In the genomic region with DNA sequence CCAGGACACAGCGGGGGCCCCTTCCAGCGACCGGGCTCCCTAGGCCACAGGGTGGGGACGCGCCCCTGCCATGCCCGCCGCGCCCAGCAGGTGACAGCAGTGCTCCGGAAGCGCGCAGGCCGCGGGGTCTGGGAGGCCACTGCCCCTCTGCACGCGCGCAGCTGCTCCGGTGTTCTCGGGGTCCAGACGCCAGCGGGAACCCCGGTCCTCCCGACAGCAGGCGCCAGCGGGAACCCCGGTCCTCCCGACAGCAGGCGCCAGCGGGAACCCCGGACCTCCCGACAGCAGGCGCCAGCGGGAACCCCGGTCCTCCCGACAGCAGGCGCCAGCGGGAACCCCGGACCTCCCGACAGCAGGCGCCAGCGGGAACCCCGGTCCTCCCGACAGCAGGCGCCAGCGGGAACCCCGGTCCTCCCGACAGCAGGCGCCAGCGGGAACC, we compare ENCODE assay signal across 8 cellular contexts. TPM values are rescaled to one million over a fixed set of nuclear protein-coding genes. Genes with fewer than 3 reads are reported as not detected.
DNase-seq lines count a peak whose midpoint lies in the region; ATAC-seq and FAIRE-seq lines count a peak whose summit lies in the region.
"Not testable (repeated sequence)": the region's sequence is repeated elsewhere in the genome, so short reads cannot be mapped to it uniquely, and the experiment has no call there.

No MANE protein-coding gene starts in this region.

- not testable (repeated sequence) for H3K9me3 ChIP-seq in small intestine (ENCODE audit: control insufficient read depth, low read depth)

- H3K4me1 ChIP-seq in small intestine (ENCODE audit: control insufficient read depth in 2 of 2, insufficient read depth in 1 of 2, low read depth in 1 of 2, low read length in 1 of 2) = not testable (repeated sequence)

- ATAC-seq in GM18867 (IDR thresholded peaks at IDR 0.05; ENCODE audit: unreplicated experiment) = peak; percentile 62
- ATAC-seq in HG03103 (IDR thresholded peaks at IDR 0.05; ENCODE audit: low read depth, unreplicated experiment) = peak; percentile 69

- H3K4me3 ChIP-seq in small intestine (ENCODE audit: low read depth in 1 of 2, low read length in 2 of 2) = peak overlapping the region in 1 of 2 donors; percentile 38

- H3K27me3 ChIP-seq in small intestine (ENCODE audit: control insufficient read depth in 2 of 2, insufficient read depth in 2 of 2, low read length in 2 of 2) = not testable (repeated sequence)

- FAIRE-seq in small intestine (lab: Jason Lieb, UNC) = not testable (repeated sequence)

- peak; percentile 72 for DNase-seq in AG08395 (ENCODE audit: low spot score)
- peak; percentile 14 to 64 for DNase-seq in NCI-H526 (lab: John Stamatoyannopoulos, UW)
- peak; percentile 63 for DNase-seq in activated CD4-positive, alpha-beta T cell treated with anti-CD3 and anti-CD28 coated beads, Interleukin-2, amount 50 U/mL, for 1 hour
- DNase-seq in central memory CD4-positive, alpha-beta T cell = peak; percentile 47
- peak; percentile 34 for DNase-seq in iris pigment epithelial cell (ENCODE audit: low read depth)
- peak; percentile 64 for DNase-seq in small intestine

- H3K27ac ChIP-seq in small intestine (ENCODE audit: low read depth in 1 of 2, low read length in 1 of 2) = not testable (repeated sequence)

- not testable (repeated sequence) for H3K36me3 ChIP-seq in small intestine (ENCODE audit: control insufficient read depth in 2 of 2, insufficient read depth in 2 of 2, low read length in 2 of 2)

- 0 to 1% (median 1%) methylated on average over 11 to 46 of the region's 48 CpGs for WGBS in small intestine, 3 donors

RNA-seq across cellular contexts. Expression of a gene that starts 32.6 kb away (rescaled TPM):
- polyA plus RNA-seq in small intestine = 10 to 100 TPM; 38.9 to 87.2 (median 71.9) TPM

RNA-seq across cellular contexts. Expression of a gene that starts 45.5 kb away (rescaled TPM):
- polyA plus RNA-seq in small intestine = 100 to 1,000 TPM in 2 of 3 donors, 10 to 100 TPM in 1; 69.2 to 113 (median 102) TPM
